Comparison of ENCODE assay signal across 22 cellular contexts in the genomic region with DNA sequence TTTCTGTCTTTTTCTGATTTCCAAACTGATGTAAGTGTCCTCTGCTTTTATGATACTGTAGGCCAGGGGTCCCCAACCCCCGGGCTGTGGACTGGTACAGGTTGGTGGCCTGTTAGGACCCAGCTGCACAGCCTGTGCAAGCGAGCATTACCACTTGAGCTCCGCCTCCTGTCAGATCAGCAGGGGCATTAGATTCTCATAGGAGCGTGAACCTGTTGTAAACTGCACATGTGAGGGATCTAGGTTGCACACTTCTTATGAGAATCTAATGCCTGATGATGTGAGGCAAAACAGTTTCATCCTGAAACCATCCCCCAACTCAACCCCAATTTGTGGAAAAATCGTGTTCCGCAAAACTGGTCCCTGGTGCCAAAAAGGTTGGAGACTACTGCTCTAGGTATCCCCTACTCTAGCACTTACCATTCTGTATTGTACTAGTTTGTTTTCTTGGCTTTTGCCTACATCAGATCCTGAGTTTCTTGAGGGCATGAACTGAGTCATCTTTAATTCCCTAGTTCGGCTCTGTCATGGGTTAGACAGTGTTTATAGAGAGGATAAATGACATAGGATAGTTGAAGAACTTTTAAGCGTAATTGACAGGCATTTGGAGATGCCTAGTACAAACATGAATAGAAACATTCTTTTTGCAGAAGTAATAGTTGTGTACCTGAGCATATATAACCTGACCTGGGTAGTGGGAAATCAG. TPM values are rescaled to one million over a fixed set of nuclear protein-coding genes. Genes with fewer than 3 reads are reported as not detected.
A peak's percentile ranks its signal among the peaks of the same experiment; 100 is the strongest.
DNase-seq lines count a peak whose midpoint lies in the region; ATAC-seq and TF ChIP-seq lines count a peak whose summit lies in the region.
"Had no signal": no experiment of that assay in that cellular context is flagged by ENCODE, and none has a peak within 500 bp of the region (broad histone marks: within the 10 kb centered on the region; RNA-seq: fewer than 3 reads in every experiment).

No MANE protein-coding gene starts in this region.

- peak overlapping the region; percentile 14 for H2BK5ac ChIP-seq in IMR-90 (ENCODE audit: low read depth, low read length, poor library complexity, severe bottlenecking)

- TF ChIP-seq CTCF in IMR-90 (conservative IDR thresholded peaks at IDR 0.05; ENCODE audit: low read depth, low read length) = no peak
- TF ChIP-seq CTCF in epithelial cell of esophagus (IDR thresholded peaks at IDR 0.05; ENCODE audit: insufficient read depth, low read depth, low read length, missing control alignments) = no peak
- TF ChIP-seq CTCF in osteoblast (IDR thresholded peaks at IDR 0.05; ENCODE audit: extremely low read depth, low read depth, low read length) = no peak

- H3K9ac ChIP-seq in IMR-90 (ENCODE audit: low read depth, low read length) = no peak overlapping the region
- H3K9ac ChIP-seq: BLaER1 had no signal

- BruUV-seq in IMR-90 (replicated peaks; lab: Mats Ljungman, UMichigan) = no TSS peak

- dilution Hi-C loops in IMR-90 (cut with HindIII; ENCODE audit: low sequenced_read_pairs, unreplicated experiment) = no loop called here

- no peak for TF ChIP-seq RAD21 in IMR-90 (IDR thresholded peaks at IDR 0.05; ENCODE audit: low read length)

- H2AK5ac ChIP-seq in IMR-90 (ENCODE audit: low read depth, low read length) = no peak overlapping the region

- H2BK120ac ChIP-seq in IMR-90 (ENCODE audit: low read depth, low read length) = no peak overlapping the region

- WGBS in IMR-90 (ENCODE audit: extremely low coverage in 2 of 2, insufficient read length in 1 of 2), 2 experiments = 68% methylated on average over 3 of the region's 8 CpGs; no CpG with 5 or more reads in 1 of the 2 experiments

- no peak for DNase-seq in activated T-cell treated with anti-CD3 and anti-CD28 coated beads, Interleukin-2, amount 50 U/mL, for 4 hours
- DNase-seq in activated T-cell treated with anti-CD3 and anti-CD28 coated beads, Interleukin-2, amount 50 U/mL, for 48 hours = no peak
- DNase-seq in IMR-90 (peak; percentile 24), epithelial cell of esophagus (ENCODE audit: low read depth) (peak; percentile 74), osteoblast (ENCODE audit: insufficient read length, low spot score, missing footprints) (no peak), NCI-H2171 treated with DMSO at 0.1 percent for 48 hours (lab: John Stamatoyannopoulos, UW) (no peak), T-helper 17 cell (no peak)
- no peak for DNase-seq in activated CD8-positive, alpha-beta memory T cell treated with anti-CD3 and anti-CD28 coated beads for 24 hours
- DNase-seq: activated CD8-positive, alpha-beta T cell treated with anti-CD3 and anti-CD28 coated beads, Interleukin-2, amount 10 ng/mL, durations not matched to agents 7 days and 5 days; amygdala; cerebellar nuclear complex; effector CD4-positive, alpha-beta T cell; heart left ventricle; NCI-H1417 treated with DMSO at 0.1 percent for 48 hours; NCI-H226; NK-92 treated with Interleukin-12 subunit alpha and Interleukin-12 subunit beta, amount 100 ng/mL, for 24 hours had no signal

- TF ChIP-seq POLR2A in IMR-90 (IDR thresholded peaks at IDR 0.05; ENCODE audit: low read depth, low read length) = no peak

- H3K27me3 Mint-ChIP-seq in activated T-cell treated with anti-CD3 and anti-CD28 coated beads, Interleukin-2, amount 50 U/mL, for 4 hours (ENCODE audit: low read depth) = no peaks in the 10 kb centered on the region
- H3K27me3 Mint-ChIP-seq in T-helper 17 cell = no peaks in the 10 kb centered on the region
- H3K27me3 Mint-ChIP-seq: memory B cell; natural killer cell treated with Interleukin-12 subunit alpha and Interleukin-12 subunit beta and Interleukin-15 and Interleukin-18, amount 100 ng/mL, for 72 hours had no signal

- in situ Hi-C loops in IMR-90 (cut with MboI; ENCODE audit: low sequenced_read_pairs) = no loop called here

- POLR2A ChIA-PET in IMR-90 (lab: Charles Lee; ENCODE audit: unreplicated experiment) = interaction anchor here (0.6 kb wide), 1 partner anchor 425 kb away, joined by 3 read pairs; no protein-coding TSS in a partner anchor

- H3K27ac Mint-ChIP-seq in T-helper 17 cell = no peak overlapping the region
- H3K27ac Mint-ChIP-seq: activated CD8-positive, alpha-beta T cell treated with anti-CD3 and anti-CD28 coated beads, Interleukin-2, amount 10 ng/mL, durations not matched to agents 7 days and 5 days; activated T-helper 2 cell treated with anti-CD3 and anti-CD28 coated beads, Interferon-gamma antibody, Interleukin-2, Interleukin-4, amounts not matched to agents 10 μg/mL and 5 μg/mL and 100 μg/mL, durations not matched to agents 14 hours and 24 hours and 36 hours; memory B cell; natural killer cell treated with Interleukin-12 subunit alpha and Interleukin-12 subunit beta and Interleukin-15 and Interleukin-18, amount 100 ng/mL, for 72 hours had no signal

- ATAC-seq in activated T-cell treated with anti-CD3 and anti-CD28 coated beads, Interleukin-2, amount 50 U/mL, for 4 hours = no peak
- ATAC-seq in IMR-90 (ENCODE audit: low read depth) = no peak
- ATAC-seq in T-helper 17 cell = no peak
- ATAC-seq: activated CD8-positive, alpha-beta T cell treated with anti-CD3 and anti-CD28 coated beads, Interleukin-2, amount 10 ng/mL, durations not matched to agents 7 days and 5 days; heart left ventricle; natural killer cell treated with Interleukin-12 subunit alpha and Interleukin-12 subunit beta and Interleukin-15 and Interleukin-18, amount 100 ng/mL, for 72 hours had no signal

- H2BK20ac ChIP-seq in IMR-90 (ENCODE audit: low read depth, low read length) = no peak overlapping the region

- H3K79me2 ChIP-seq in osteoblast (ENCODE audit: insufficient read depth, low read length) = peaks cover 86% of the 10 kb centered on the region

- H3K4ac ChIP-seq in IMR-90 (ENCODE audit: low read depth, low read length) = no peak overlapping the region

- CTCF ChIA-PET in IMR-90 (lab: Yijun Ruan, JAX) = no interaction called here

- H4K5ac ChIP-seq in IMR-90 (ENCODE audit: low read depth, low read length) = no peak overlapping the region

- H4K8ac ChIP-seq in IMR-90 (ENCODE audit: low read depth in 2 of 2, low read length in 2 of 2) = no peak overlapping the region

- no peak overlapping the region for H3K14ac ChIP-seq in IMR-90 (replicated peaks; ENCODE audit: low read depth, low read length)

- no peak overlapping the region; the same call in 1 of the 2 replicates for H3K23ac ChIP-seq in IMR-90 (ENCODE audit: low read depth, low read length)

- no peak overlapping the region for H2AK9ac ChIP-seq in IMR-90 (replicated peaks; ENCODE audit: low read depth, low read length, poor library complexity)

- intact Hi-C loops in IMR-90 (cut with micrococcal nuclease) = no loop called here

- H3K9me3 ChIP-seq in IMR-90 (ENCODE audit: control insufficient read depth, insufficient read depth, low read length) = no peaks in the 10 kb centered on the region
- H3K9me3 ChIP-seq in osteoblast (ENCODE audit: low read depth, low read length) = no peaks in the 10 kb centered on the region
- H3K9me3 ChIP-seq in T-helper 17 cell (ENCODE audit: control insufficient read depth, low read length, poor library complexity, severe bottlenecking) = no peaks in the 10 kb centered on the region
- H3K9me3 ChIP-seq: BLaER1, heart left ventricle, prostate gland had no signal

- H3K79me1 ChIP-seq in IMR-90 (ENCODE audit: low read depth in 1 of 2, low read length in 2 of 2) = peaks cover 34 to 61% of the 10 kb centered on the region in 2 experiments

- no peak overlapping the region for H3K56ac ChIP-seq in IMR-90 (ENCODE audit: extremely low read depth, insufficient read depth, low read length)

- H2AFZ ChIP-seq in IMR-90 (replicated peaks; ENCODE audit: low read length, poor library complexity) (no peak overlapping the region), osteoblast (ENCODE audit: low read length) (no peak overlapping the region)

- H2BK15ac ChIP-seq in IMR-90 (ENCODE audit: low read depth, low read length) = no peak overlapping the region

- no peak overlapping the region for H3K27ac ChIP-seq in IMR-90 (ENCODE audit: insufficient read depth, low read length)
- H3K27ac ChIP-seq in osteoblast (ENCODE audit: low read depth, low read length) = no peak overlapping the region
- H3K27ac ChIP-seq: BLaER1, prostate gland, VCaP had no signal

- no peak overlapping the region for H4K91ac ChIP-seq in IMR-90 (ENCODE audit: insufficient read depth, low read depth, low read length)

- H3K27me3 ChIP-seq in IMR-90 (ENCODE audit: control insufficient read depth, insufficient read depth, low read length) (no peaks in the 10 kb centered on the region), osteoblast (ENCODE audit: insufficient read depth, low read length) (no peaks in the 10 kb centered on the region)
- H3K27me3 ChIP-seq: heart left ventricle had no signal

- H3K36me3 ChIP-seq in IMR-90 (ENCODE audit: control insufficient read depth, insufficient read depth, low read length) (no peaks in the 10 kb centered on the region), osteoblast (ENCODE audit: insufficient read depth, low read length) (no peaks in the 10 kb centered on the region)
- H3K36me3 ChIP-seq: BLaER1, heart left ventricle, prostate gland had no signal

- H3K36me3 Mint-ChIP-seq in activated T-cell treated with anti-CD3 and anti-CD28 coated beads, Interleukin-2, amount 50 U/mL, for 4 hours (ENCODE audit: insufficient read depth) = no peaks in the 10 kb centered on the region
- H3K36me3 Mint-ChIP-seq in T-helper 17 cell (ENCODE audit: low read depth) = no peaks in the 10 kb centered on the region
- H3K36me3 Mint-ChIP-seq: memory B cell; natural killer cell treated with Interleukin-12 subunit alpha and Interleukin-12 subunit beta and Interleukin-15 and Interleukin-18, amount 100 ng/mL, for 72 hours had no signal

- 0 out of 2 replicates have a peak, but pooled peaks cover 3% of the 10 kb centered on the region for H3K9me1 ChIP-seq in IMR-90 (ENCODE audit: insufficient read depth, low read length)

- H3K4me2 ChIP-seq in IMR-90 (ENCODE audit: low read depth, low read length) (peak overlapping the region; percentile 54; the same call in 1 of the 2 replicates), osteoblast (ENCODE audit: insufficient read depth, low read length) (peak overlapping the region; percentile 10)
- H3K4me2 ChIP-seq: BLaER1 had no signal

- peaks cover 47% of the 10 kb centered on the region for H4K20me1 ChIP-seq in IMR-90 (ENCODE audit: insufficient read depth, low read length)
- peaks cover 54% of the 10 kb centered on the region for H4K20me1 ChIP-seq in osteoblast (ENCODE audit: insufficient read depth, low read length)

- H3K4me1 Mint-ChIP-seq in activated T-cell treated with anti-CD3 and anti-CD28 coated beads, Interleukin-2, amount 50 U/mL, for 4 hours (ENCODE audit: low read depth) = peaks cover 60% of the 10 kb centered on the region
- H3K4me1 Mint-ChIP-seq in T-helper 17 cell = peaks cover 41% of the 10 kb centered on the region

- no peaks in the 10 kb centered on the region for H3K9me3 Mint-ChIP-seq in activated T-cell treated with anti-CD3 and anti-CD28 coated beads, Interleukin-2, amount 50 U/mL, for 4 hours
- H3K9me3 Mint-ChIP-seq: activated T-helper 2 cell treated with anti-CD3 and anti-CD28 coated beads, Interferon-gamma antibody, Interleukin-2, Interleukin-4, amounts not matched to agents 10 μg/mL and 5 μg/mL and 100 μg/mL, durations not matched to agents 14 hours and 24 hours and 36 hours; memory B cell; natural killer cell treated with Interleukin-12 subunit alpha and Interleukin-12 subunit beta and Interleukin-15 and Interleukin-18, amount 100 ng/mL, for 72 hours had no signal

- H3K4me1 ChIP-seq in IMR-90 (ENCODE audit: control insufficient read depth, insufficient read depth, low read length) (peaks cover 5% of the 10 kb centered on the region), osteoblast (ENCODE audit: insufficient read depth, low read length) (peaks cover 33% of the 10 kb centered on the region)

- H3K4me3 ChIP-seq in IMR-90 (ENCODE audit: insufficient read depth, low read depth, low read length) (no peak overlapping the region), epithelial cell of esophagus (ENCODE audit: low read length) (no peak overlapping the region), osteoblast (ENCODE audit: insufficient read depth, low read length) (no peak overlapping the region)
- H3K4me3 ChIP-seq: BLaER1, heart left ventricle, prostate gland had no signal

- H3K4me3 Mint-ChIP-seq in activated T-cell treated with anti-CD3 and anti-CD28 coated beads, Interleukin-2, amount 50 U/mL, for 4 hours = peak overlapping the region; percentile 29
- H3K4me3 Mint-ChIP-seq in T-helper 17 cell = no peak overlapping the region
- H3K4me3 Mint-ChIP-seq: activated CD8-positive, alpha-beta T cell treated with anti-CD3 and anti-CD28 coated beads, Interleukin-2, amount 10 ng/mL, durations not matched to agents 7 days and 5 days; memory B cell; natural killer cell treated with Interleukin-12 subunit alpha and Interleukin-12 subunit beta and Interleukin-15 and Interleukin-18, amount 100 ng/mL, for 72 hours had no signal

- no peak overlapping the region for H3K18ac ChIP-seq in IMR-90 (ENCODE audit: low read depth, low read length)

RNA-seq across cellular contexts. Expression of gene ABCD3, which starts 4.1 kb away (rescaled TPM):
- 100 to 1,000 TPM in 1 of 3 donors, 10 to 100 TPM in 2; 43.9 to 127 (median 72.6) TPM for total RNA-seq in activated T-cell treated with anti-CD3 and anti-CD28 coated beads, Interleukin-2, amount 50 U/mL, for 4 hours
- total RNA-seq in IMR-90 (2012; rRNA removed) = 32.6 and 66.4 TPM in 2 replicates
- polyA plus RNA-seq in IMR-90 (2012; rRNA removed) = 9.6 and 13.6 TPM in 2 replicates
- 1.4 and 2.1 TPM in 2 replicates for polyA plus RNA-seq in IMR-90 (2012; cell fraction: cytosol; rRNA removed)
- polyA plus RNA-seq in IMR-90 (2012; cell fraction: nucleus; rRNA removed; ENCODE audit: low replicate concordance) = 1.4 and 17.2 TPM in 2 replicates
- 30.1 and 30.4 TPM in 2 replicates for total RNA-seq in osteoblast
- total RNA-seq in T-helper 17 cell = 10 to 100 TPM; 17.1 to 18.1 TPM

Comparison
In these comparisons a context has a peak if more than half of its experiments do, and no peak if none do; other contexts are left out.
1. DNase-seq: peak in IMR-90 (single experiment) and epithelial cell of esophagus (single experiment); none in activated T-cell treated with anti-CD3 and anti-CD28 coated beads, Interleukin-2, amount 50 U/mL, for 4 hours (single experiment), activated T-cell treated with anti-CD3 and anti-CD28 coated beads, Interleukin-2, amount 50 U/mL, for 48 hours (0 of 2), osteoblast (single experiment), NCI-H2171 treated with DMSO at 0.1 percent for 48 hours (single experiment), activated CD8-positive, alpha-beta memory T cell treated with anti-CD3 and anti-CD28 coated beads for 24 hours (single experiment) and T-helper 17 cell (0 of 3).